1 cellular context compared by ENCODE assay signal in genomic region chr15:77282333-77282732, GRCh38.
A peak's percentile ranks its signal among the peaks of the same experiment; 100 is the strongest.
TF ChIP-seq lines count a peak whose summit lies in the region.

No MANE protein-coding gene starts in this region.

TF ChIP-seq in H1, 55 proteins besides CTCF, POLR2A, EP300 and RAD21 (continued from another document):
- TF ChIP-seq RBBP5 (IDR thresholded peaks at IDR 0.05; ENCODE audit: borderline replicate concordance, low read depth, low read length) (no peak), JUN (IDR thresholded peaks at IDR 0.05; ENCODE audit: low read depth, low read length) (no peak), KDM5A (IDR thresholded peaks at IDR 0.05; ENCODE audit: low read length) (no peak), EGR1 (IDR thresholded peaks at IDR 0.05; ENCODE audit: borderline replicate concordance, low read depth, low read length) (no peak), SRF (IDR thresholded peaks at IDR 0.05; ENCODE audit: low read depth, low read length) (no peak), RFX5 (IDR thresholded peaks at IDR 0.05; ENCODE audit: borderline replicate concordance, low read depth, low read length) (no peak), SP1 (IDR thresholded peaks at IDR 0.05; ENCODE audit: low read depth, low read length) (0 out of 2 replicates have a peak, but pooled peaks have one; percentile 8), CREB1 (IDR thresholded peaks at IDR 0.05) (no peak), BCL11A (IDR thresholded peaks at IDR 0.05; ENCODE audit: low read depth in 2 of 2, low read length in 2 of 2) (no peak), MAFK (IDR thresholded peaks at IDR 0.05; ENCODE audit: low read depth, low read length) (peak; percentile 58), TAF1 (IDR thresholded peaks at IDR 0.05; ENCODE audit: low read depth, low read length) (no peak), GABPA (IDR thresholded peaks at IDR 0.05; ENCODE audit: borderline replicate concordance, insufficient read depth, low read length) (no peak), SIRT6 (IDR thresholded peaks at IDR 0.05; ENCODE audit: low read length) (no peak), SP4 (IDR thresholded peaks at IDR 0.05; ENCODE audit: low read length) (no peak), CHD7 (IDR thresholded peaks at IDR 0.05; ENCODE audit: insufficient replicate concordance, low read length) (peak; percentile 84), NANOG (IDR thresholded peaks at IDR 0.05; ENCODE audit: insufficient read depth, low read depth, low read length, poor library complexity, severe bottlenecking) (peak; percentile 52), MAX (IDR thresholded peaks at IDR 0.05) (peak; percentile 45; the same call in 1 of the 2 replicates), TBP (IDR thresholded peaks at IDR 0.05; ENCODE audit: low read depth, low read length) (no peak), CHD1 (IDR thresholded peaks at IDR 0.05; ENCODE audit: low read depth, low read length) (no peak)
TF ChIP-seq in H1: peak in this region for 5.
